ENCODE assay signal across 6 cellular contexts in the genomic region with DNA sequence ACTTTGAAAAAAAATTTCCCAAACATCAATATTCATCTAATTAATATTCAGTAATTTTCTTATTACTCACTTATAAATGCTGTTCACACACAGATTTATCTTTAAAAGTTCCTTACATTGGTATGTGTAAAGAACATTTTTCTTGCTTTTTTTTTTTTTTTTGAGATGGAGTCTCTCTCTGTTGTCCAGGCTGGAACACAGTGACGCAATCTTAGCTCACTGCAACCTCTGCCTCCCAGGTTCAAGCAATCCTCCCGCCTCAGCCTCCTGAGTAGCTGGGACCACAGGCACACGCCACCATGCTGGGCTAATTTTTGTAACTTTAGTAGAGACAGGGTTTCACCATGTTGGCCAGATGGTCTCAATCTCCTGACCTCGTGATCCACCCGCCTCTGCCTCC. TPM values are rescaled to one million over a fixed set of nuclear protein-coding genes. Genes with fewer than 3 reads are reported as not detected.
"Had no signal": no experiment of that assay in that cellular context is flagged by ENCODE, and none has a peak within 500 bp of the region (broad histone marks: within the 10 kb centered on the region; RNA-seq: fewer than 3 reads in every experiment).

No MANE protein-coding gene starts in this region.

RNA-seq across cellular contexts. Expression of a gene that starts 23.3 kb away (rescaled TPM):
- total RNA-seq: GM23248, GM23338, H4, H7, H9, HFFc6 had no signal
- polyA plus RNA-seq: GM23248, GM23338 had no signal
